ENCODE assay signal across 18 cellular contexts in genomic region chr7:39979406-39980073, GRCh38. TPM values are rescaled to one million over a fixed set of nuclear protein-coding genes. Genes with fewer than 3 reads are reported as not detected.
DNase-seq lines count a peak whose midpoint lies in the region; ATAC-seq and FAIRE-seq lines count a peak whose summit lies in the region.
"Had no signal": no experiment of that assay in that cellular context is flagged by ENCODE, and none has a peak within 500 bp of the region (broad histone marks: within the 10 kb centered on the region; RNA-seq: fewer than 3 reads in every experiment).

No MANE protein-coding gene starts in this region.

- no peaks in the 10 kb centered on the region for H3K36me3 ChIP-seq in naive thymus-derived CD4-positive, alpha-beta T cell (ENCODE audit: control insufficient read depth in 2 of 3, insufficient read depth in 3 of 3, low read length in 3 of 3)
- H3K36me3 ChIP-seq: gastroesophageal sphincter, spleen, vagina had no signal

- no peak overlapping the region for H3K27ac Mint-ChIP-seq in activated CD8-positive, alpha-beta T cell treated with anti-CD3 and anti-CD28 coated beads, Interleukin-2, amount 10 ng/mL, durations not matched to agents 7 days and 5 days
- H3K27ac Mint-ChIP-seq in naive thymus-derived CD4-positive, alpha-beta T cell: no peak overlapping the region
- H3K27ac Mint-ChIP-seq: CD14-positive monocyte had no signal

- no peak for FAIRE-seq in HTR-8/SVneo (lab: Jason Lieb, UNC)
- FAIRE-seq: A549 had no signal

- no peak overlapping the region for H3K4me3 ChIP-seq in naive thymus-derived CD4-positive, alpha-beta T cell (ENCODE audit: low read length)
- H3K4me3 ChIP-seq: A549, gastroesophageal sphincter, spleen, vagina had no signal

- H3K9me3 ChIP-seq in naive thymus-derived CD4-positive, alpha-beta T cell (ENCODE audit: control insufficient read depth in 2 of 3, low read length in 3 of 3): no peaks in the 10 kb centered on the region
- H3K9me3 ChIP-seq: A549, gastroesophageal sphincter, spleen, vagina had no signal

- peak; percentile 76 for ATAC-seq in GM21423 (IDR thresholded peaks at IDR 0.05; ENCODE audit: unreplicated experiment)
- peak; percentile 79 for ATAC-seq in activated CD8-positive, alpha-beta T cell treated with anti-CD3 and anti-CD28 coated beads, Interleukin-2, amount 10 ng/mL, durations not matched to agents 7 days and 5 days
- peak; percentile 81 for ATAC-seq in naive thymus-derived CD4-positive, alpha-beta T cell
- ATAC-seq: A549, gastroesophageal sphincter had no signal

- POLR2A ChIA-PET in activated CD8-positive, alpha-beta T cell treated with anti-CD3 and anti-CD28 coated beads, Interleukin-2, amount 10 ng/mL, durations not matched to agents 7 days and 5 days (lab: Charles Lee): interaction anchor here (1.4 kb wide), 1 partner anchor 29 kb away, joined by 11 read pairs; the partner anchor contains the start of gene CDK13
- POLR2A ChIA-PET in naive thymus-derived CD4-positive, alpha-beta T cell (lab: Charles Lee): interaction anchor here (0.8 to 2.0 kb wide), 5 partner anchors 17 to 31 kb away, joined by 3 to 7 read pairs (median 5); partner anchors contain the start of gene CDK13

- peaks cover 5% of the 10 kb centered on the region for H3K36me3 Mint-ChIP-seq in activated CD8-positive, alpha-beta T cell treated with anti-CD3 and anti-CD28 coated beads, Interleukin-2, amount 10 ng/mL, durations not matched to agents 7 days and 5 days (ENCODE audit: low read depth)
- peaks cover 0 to 6% (median 4%) of the 10 kb centered on the region in 5 donors for H3K36me3 Mint-ChIP-seq in naive thymus-derived CD4-positive, alpha-beta T cell

- H3K4me3 Mint-ChIP-seq in activated CD8-positive, alpha-beta T cell treated with anti-CD3 and anti-CD28 coated beads, Interleukin-2, amount 10 ng/mL, durations not matched to agents 7 days and 5 days: no peak overlapping the region
- H3K4me3 Mint-ChIP-seq in naive thymus-derived CD4-positive, alpha-beta T cell: no peak overlapping the region
- H3K4me3 Mint-ChIP-seq: CD14-positive monocyte had no signal

- peak; percentile 20 for DNase-seq in activated CD4-positive, alpha-beta T cell treated with anti-CD3 and anti-CD28 coated beads for 48 hours
- no peak for DNase-seq in activated CD4-positive, alpha-beta T cell treated with anti-CD3 and anti-CD28 coated beads for 1 hour
- DNase-seq in activated CD8-positive, alpha-beta T cell treated with anti-CD3 and anti-CD28 coated beads, Interleukin-2, amount 10 ng/mL, durations not matched to agents 7 days and 5 days: peak; percentile 59
- DNase-seq in naive thymus-derived CD4-positive, alpha-beta T cell: peak in 7 of 9 donors; percentile 18 to 54 (median 39)
- DNase-seq in NOMO-1 (lab: John Stamatoyannopoulos, UW; ENCODE audit: unreplicated experiment in 2 of 2) (no peak), NCI-H2081 treated with DMSO at 0.1 percent for 48 hours (lab: John Stamatoyannopoulos, UW) (no peak), HTR-8/SVneo (ENCODE audit: insufficient read length, low spot score) (no peak)
- DNase-seq: cortex of kidney; NCI-H1092 treated with DMSO at 0.1 percent for 48 hours; NCI-H82; spleen; stimulated activated naive CD4-positive, alpha-beta T cell treated with Interleukin-2 at 50 U/mL for 16 hours had no signal

- H3K27me3 ChIP-seq in naive thymus-derived CD4-positive, alpha-beta T cell (ENCODE audit: control insufficient read depth in 2 of 2, insufficient read depth in 2 of 2, low read length in 2 of 2): no peaks in the 10 kb centered on the region
- H3K27me3 ChIP-seq: gastroesophageal sphincter, spleen, vagina had no signal

- intact Hi-C loops in naive thymus-derived CD4-positive, alpha-beta T cell (cut with micrococcal nuclease): loop anchor here in 1 of 2 donors (1.0 to 2.0 kb wide), 2 partner anchors 10 to 29 kb away; partner anchors contain the start of gene CDK13

- H3K27me3 Mint-ChIP-seq in activated CD8-positive, alpha-beta T cell treated with anti-CD3 and anti-CD28 coated beads, Interleukin-2, amount 10 ng/mL, durations not matched to agents 7 days and 5 days (ENCODE audit: low read depth): no peaks in the 10 kb centered on the region
- no peaks in the 10 kb centered on the region for H3K27me3 Mint-ChIP-seq in naive thymus-derived CD4-positive, alpha-beta T cell

- no peaks in the 10 kb centered on the region for H3K9me3 Mint-ChIP-seq in activated CD8-positive, alpha-beta T cell treated with anti-CD3 and anti-CD28 coated beads, Interleukin-2, amount 10 ng/mL, durations not matched to agents 7 days and 5 days (ENCODE audit: insufficient read depth)
- peaks cover 0 to 4% (median 0%) of the 10 kb centered on the region in 11 donors for H3K9me3 Mint-ChIP-seq in naive thymus-derived CD4-positive, alpha-beta T cell
- H3K9me3 Mint-ChIP-seq: CD14-positive monocyte had no signal

- CTCF ChIA-PET in activated CD8-positive, alpha-beta T cell treated with anti-CD3 and anti-CD28 coated beads, Interleukin-2, amount 10 ng/mL, durations not matched to agents 7 days and 5 days (lab: Charles Lee): interaction anchor here (0.8 to 2.0 kb wide), 2 partner anchors 28 to 73 kb away, joined by 3 to 17 read pairs; partner anchors contain the start of gene CDK13
- CTCF ChIA-PET in naive thymus-derived CD4-positive, alpha-beta T cell (lab: Charles Lee): no interaction called here

- peaks cover 8% of the 10 kb centered on the region for H3K4me1 Mint-ChIP-seq in activated CD8-positive, alpha-beta T cell treated with anti-CD3 and anti-CD28 coated beads, Interleukin-2, amount 10 ng/mL, durations not matched to agents 7 days and 5 days (ENCODE audit: low read depth)
- peaks cover 5 to 21% (median 20%) of the 10 kb centered on the region in 7 donors for H3K4me1 Mint-ChIP-seq in naive thymus-derived CD4-positive, alpha-beta T cell

- H3K27ac ChIP-seq in naive thymus-derived CD4-positive, alpha-beta T cell (ENCODE audit: low read depth, low read length): peak overlapping the region; percentile 35
- H3K27ac ChIP-seq: A549, epithelial cell of prostate, gastroesophageal sphincter, vagina had no signal

- H3K4me1 ChIP-seq in naive thymus-derived CD4-positive, alpha-beta T cell (ENCODE audit: control insufficient read depth in 2 of 2, insufficient read depth in 2 of 2, low read length in 2 of 2): peaks cover 32 to 40% of the 10 kb centered on the region in 2 donors
- H3K4me1 ChIP-seq: A549 had no signal

RNA-seq across cellular contexts. Expression of gene CDK13, which starts 29.5 kb away (rescaled TPM):
- 10 to 100 TPM; 46.7 to 49.0 TPM for total RNA-seq in activated CD8-positive, alpha-beta T cell treated with anti-CD3 and anti-CD28 coated beads, Interleukin-2, amount 10 ng/mL, durations not matched to agents 7 days and 5 days
- 100 to 1,000 TPM in 4 of 5 experiments, 10 to 100 TPM in 1; 59.7 to 117 (median 106) TPM for total RNA-seq in naive thymus-derived CD4-positive, alpha-beta T cell
- polyA plus RNA-seq in naive thymus-derived CD4-positive, alpha-beta T cell: 10 to 100 TPM; 26.3 to 43.3 TPM

Comparison
In these comparisons a context has a peak if more than half of its experiments do, and no peak if none do; other contexts are left out.
1. DNase-seq: peak in activated CD4-positive, alpha-beta T cell treated with anti-CD3 and anti-CD28 coated beads for 48 hours (single experiment), activated CD8-positive, alpha-beta T cell treated with anti-CD3 and anti-CD28 coated beads, Interleukin-2, amount 10 ng/mL, durations not matched to agents 7 days and 5 days (single experiment) and naive thymus-derived CD4-positive, alpha-beta T cell (7 of 9); none in activated CD4-positive, alpha-beta T cell treated with anti-CD3 and anti-CD28 coated beads for 1 hour (single experiment), NOMO-1 (0 of 2), NCI-H2081 treated with DMSO at 0.1 percent for 48 hours (single experiment) and HTR-8/SVneo (single experiment).
2. Peak in every context shown above with its lines, with median percentiles within 50 percentile points of each other: ATAC-seq.